ENCODE assay signal across 18 cellular contexts in genomic region chr20:44613575-44613974, GRCh38. TPM values are rescaled to one million over a fixed set of nuclear protein-coding genes. Genes with fewer than 3 reads are reported as not detected.
DNase-seq lines count a peak whose midpoint lies in the region; ATAC-seq and TF ChIP-seq lines count a peak whose summit lies in the region.
"Had no signal": no experiment of that assay in that cellular context is flagged by ENCODE, and none has a peak within 500 bp of the region (broad histone marks: within the 10 kb centered on the region; RNA-seq: fewer than 3 reads in every experiment).

No MANE protein-coding gene starts in this region.

- H3K9me3 Mint-ChIP-seq in activated naive CD4-positive, alpha-beta T cell treated with anti-CD3 and anti-CD28 coated beads, Interleukin-2, amount 50 U/mL, for 24 hours: no peaks in the 10 kb centered on the region
- no peaks in the 10 kb centered on the region for H3K9me3 Mint-ChIP-seq in activated CD8-positive, alpha-beta T cell treated with anti-CD3 and anti-CD28 coated beads for 36 hours
- H3K9me3 Mint-ChIP-seq in immature natural killer cell: no peaks in the 10 kb centered on the region
- H3K9me3 Mint-ChIP-seq: activated naive CD4-positive, alpha-beta T cell treated with anti-CD3 and anti-CD28 coated beads, Interleukin-2, amount 10 ng/mL, durations not matched to agents 7 days and 5 days; mesothelial cell of epicardium had no signal

- TF ChIP-seq CTCF in activated CD8-positive, alpha-beta T cell treated with anti-CD3 and anti-CD28 coated beads for 36 hours (IDR thresholded peaks at IDR 0.05): no peak

- H3K27ac ChIP-seq in subcutaneous abdominal adipose tissue (ENCODE audit: low read depth, low read length): peak overlapping the region; percentile 87
- H3K27ac ChIP-seq: cardiac muscle cell, SK-N-MC, testis had no signal

- no peak overlapping the region for H3K9ac ChIP-seq in subcutaneous abdominal adipose tissue (ENCODE audit: low read length in 5 of 5)

- peaks cover 5% of the 10 kb centered on the region for H3K36me3 Mint-ChIP-seq in activated naive CD4-positive, alpha-beta T cell treated with anti-CD3 and anti-CD28 coated beads, Interleukin-2, amount 50 U/mL, for 24 hours
- H3K36me3 Mint-ChIP-seq in activated CD8-positive, alpha-beta T cell treated with anti-CD3 and anti-CD28 coated beads for 36 hours (ENCODE audit: low read depth): peaks cover 9% of the 10 kb centered on the region
- peaks cover 0 to 24% (median 18%) of the 10 kb centered on the region in 3 donors for H3K36me3 Mint-ChIP-seq in immature natural killer cell

- H3K4me1 ChIP-seq in subcutaneous abdominal adipose tissue (ENCODE audit: control insufficient read depth in 5 of 5, insufficient read depth in 5 of 5, low read length in 5 of 5): peaks cover 26 to 61% (median 49%) of the 10 kb centered on the region in 5 donors

- CTCF ChIA-PET in activated CD8-positive, alpha-beta T cell treated with anti-CD3 and anti-CD28 coated beads for 36 hours (lab: Charles Lee): interaction anchor here (0.6 kb wide), 1 partner anchor 399 kb away, joined by 3 read pairs; no protein-coding TSS in a partner anchor

- no peak for DNase-seq in activated naive CD4-positive, alpha-beta T cell treated with Interleukin-2 at 50 U/mL for 16 hours
- no peak for DNase-seq in activated CD8-positive, alpha-beta T cell treated with anti-CD3 and anti-CD28 coated beads for 36 hours
- DNase-seq in immature natural killer cell (no peak), DMS 273 treated with DMSO at 0.1 percent for 48 hours (lab: John Stamatoyannopoulos, UW) (no peak)
- DNase-seq in stimulated activated CD4-positive, alpha-beta T cell treated with anti-CD3 and anti-CD28 coated beads, Interleukin-1b, Interleukin-23, amount 100 ng/mL, for 48 hours: no peak
- DNase-seq: ACHN; activated naive CD4-positive, alpha-beta T cell treated with anti-CD3 and anti-CD28 coated beads, Interleukin-2, amount 10 ng/mL, durations not matched to agents 7 days and 5 days; Caco-2; GF-D8; NCI-H146; NCI-H446 treated with DMSO at 0.1 percent for 48 hours; testis had no signal

- POLR2A ChIA-PET in activated CD8-positive, alpha-beta T cell treated with anti-CD3 and anti-CD28 coated beads for 36 hours (lab: Charles Lee): interaction anchor here (1.0 kb wide), 1 partner anchor 21 kb away, joined by 5 read pairs; no protein-coding TSS in a partner anchor

- no peak overlapping the region for H3K4me3 Mint-ChIP-seq in activated naive CD4-positive, alpha-beta T cell treated with anti-CD3 and anti-CD28 coated beads, Interleukin-2, amount 50 U/mL, for 24 hours
- H3K4me3 Mint-ChIP-seq in activated CD8-positive, alpha-beta T cell treated with anti-CD3 and anti-CD28 coated beads for 36 hours: no peak overlapping the region
- H3K4me3 Mint-ChIP-seq in immature natural killer cell: no peak overlapping the region
- H3K4me3 Mint-ChIP-seq: activated naive CD4-positive, alpha-beta T cell treated with anti-CD3 and anti-CD28 coated beads, Interleukin-2, amount 10 ng/mL, durations not matched to agents 7 days and 5 days; mesothelial cell of epicardium had no signal

- H3K36me3 ChIP-seq in subcutaneous abdominal adipose tissue (ENCODE audit: control insufficient read depth in 5 of 5, insufficient read depth in 5 of 5, low read length in 5 of 5): peaks cover 0 to 39% (median 31%) of the 10 kb centered on the region in 5 donors
- H3K36me3 ChIP-seq: cardiac muscle cell had no signal

- peak overlapping the region; percentile 17 for H3K27ac Mint-ChIP-seq in activated naive CD4-positive, alpha-beta T cell treated with anti-CD3 and anti-CD28 coated beads, Interleukin-2, amount 50 U/mL, for 24 hours
- H3K27ac Mint-ChIP-seq in activated CD8-positive, alpha-beta T cell treated with anti-CD3 and anti-CD28 coated beads for 36 hours: peak overlapping the region; percentile 28
- peak overlapping the region; percentile 61 to 99 (median 84) for H3K27ac Mint-ChIP-seq in immature natural killer cell
- H3K27ac Mint-ChIP-seq: activated naive CD4-positive, alpha-beta T cell treated with anti-CD3 and anti-CD28 coated beads, Interleukin-2, amount 10 ng/mL, durations not matched to agents 7 days and 5 days; mesothelial cell of epicardium had no signal

- peaks cover 0 to 4% (median 0%) of the 10 kb centered on the region in 5 donors for H3K27me3 ChIP-seq in subcutaneous abdominal adipose tissue (ENCODE audit: control insufficient read depth in 5 of 5, insufficient read depth in 4 of 5, low read length in 5 of 5)
- H3K27me3 ChIP-seq: cardiac muscle cell, testis had no signal

- H3K4me3 ChIP-seq in subcutaneous abdominal adipose tissue (ENCODE audit: low read depth in 1 of 5, low read length in 5 of 5): no peak overlapping the region
- H3K4me3 ChIP-seq: cardiac muscle cell, SK-N-MC, testis had no signal

- peaks cover 69% of the 10 kb centered on the region for H3K4me1 Mint-ChIP-seq in activated naive CD4-positive, alpha-beta T cell treated with anti-CD3 and anti-CD28 coated beads, Interleukin-2, amount 50 U/mL, for 24 hours
- H3K4me1 Mint-ChIP-seq in activated CD8-positive, alpha-beta T cell treated with anti-CD3 and anti-CD28 coated beads for 36 hours (ENCODE audit: low read depth): peaks cover 67% of the 10 kb centered on the region
- peaks cover 58 to 74% of the 10 kb centered on the region in 2 donors for H3K4me1 Mint-ChIP-seq in immature natural killer cell

- H3K27me3 Mint-ChIP-seq in activated naive CD4-positive, alpha-beta T cell treated with anti-CD3 and anti-CD28 coated beads, Interleukin-2, amount 50 U/mL, for 24 hours: no peaks in the 10 kb centered on the region
- no peaks in the 10 kb centered on the region for H3K27me3 Mint-ChIP-seq in activated CD8-positive, alpha-beta T cell treated with anti-CD3 and anti-CD28 coated beads for 36 hours
- peaks cover 14 to 19% (median 17%) of the 10 kb centered on the region in 3 donors for H3K27me3 Mint-ChIP-seq in immature natural killer cell (ENCODE audit: low read depth in 3 of 3)
- H3K27me3 Mint-ChIP-seq: activated naive CD4-positive, alpha-beta T cell treated with anti-CD3 and anti-CD28 coated beads, Interleukin-2, amount 10 ng/mL, durations not matched to agents 7 days and 5 days had no signal

- ATAC-seq in activated CD8-positive, alpha-beta T cell treated with anti-CD3 and anti-CD28 coated beads for 36 hours: no peak
- no peak for ATAC-seq in GM21447 (IDR thresholded peaks at IDR 0.05; ENCODE audit: unreplicated experiment)

- no peaks in the 10 kb centered on the region for H3K9me3 ChIP-seq in subcutaneous abdominal adipose tissue (ENCODE audit: control insufficient read depth in 5 of 5, low read length in 5 of 5)
- H3K9me3 ChIP-seq: Caco-2, testis had no signal

- intact Hi-C loops in activated CD8-positive, alpha-beta T cell treated with anti-CD3 and anti-CD28 coated beads for 36 hours (cut with micrococcal nuclease): loop anchor here (5.0 to 10.0 kb wide), 3 partner anchors 61 to 396 kb away; partner anchors contain the start of gene TTPAL

RNA-seq across cellular contexts. Expression of gene PKIG, which starts 31.2 kb away (rescaled TPM):
- total RNA-seq in activated CD8-positive, alpha-beta T cell treated with anti-CD3 and anti-CD28 coated beads for 36 hours: 1 to 10 TPM; 4.8 TPM
- 1 to 10 TPM; 1.6 to 2.6 (median 1.8) TPM for polyA plus RNA-seq in immature natural killer cell

RNA-seq across cellular contexts. Expression of gene ADA, which starts 37.9 kb away (rescaled TPM):
- total RNA-seq in activated CD8-positive, alpha-beta T cell treated with anti-CD3 and anti-CD28 coated beads for 36 hours: 10 to 100 TPM; 32.8 to 36.7 TPM
- 100 to 1,000 TPM in 2 of 3 donors, 10 to 100 TPM in 1; 96.9 to 150 (median 124) TPM for polyA plus RNA-seq in immature natural killer cell

Comparison
In these comparisons a context has a peak if more than half of its experiments do, and no peak if none do; other contexts are left out.
1. H3K27ac Mint-ChIP-seq: peak in every context shown above with its lines; median percentile 84 in immature natural killer cell; 28 in activated CD8-positive, alpha-beta T cell treated with anti-CD3 and anti-CD28 coated beads for 36 hours; 17 in activated naive CD4-positive, alpha-beta T cell treated with anti-CD3 and anti-CD28 coated beads, Interleukin-2, amount 50 U/mL, for 24 hours.